1 cellular context compared by ENCODE assay signal in the genomic region with DNA sequence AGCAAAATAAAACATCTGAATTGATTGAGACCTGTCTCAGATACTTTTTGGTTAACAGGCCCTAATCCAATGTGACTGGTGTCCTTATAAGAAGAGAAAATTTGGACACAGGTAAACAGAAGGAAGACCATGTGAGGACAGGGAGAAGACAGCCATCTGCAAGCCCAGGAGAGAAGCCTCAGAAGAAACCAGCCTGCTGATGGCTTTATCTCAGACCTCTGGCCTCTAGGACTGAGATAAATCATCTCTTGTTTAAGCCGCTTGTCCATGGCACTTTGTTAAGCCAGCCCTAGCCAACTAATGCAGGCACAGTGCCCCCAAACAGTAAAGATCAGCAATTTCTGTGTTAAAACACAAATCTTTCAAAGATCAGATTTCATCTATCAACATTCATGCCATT.
A peak's percentile ranks its signal among the peaks of the same experiment; 100 is the strongest.
TF ChIP-seq lines count a peak whose summit lies in the region.

No MANE protein-coding gene starts in this region.

TF ChIP-seq in K562, 482 proteins besides CTCF, POLR2A, EP300 and RAD21:
- TF ChIP-seq, protein P1, sequence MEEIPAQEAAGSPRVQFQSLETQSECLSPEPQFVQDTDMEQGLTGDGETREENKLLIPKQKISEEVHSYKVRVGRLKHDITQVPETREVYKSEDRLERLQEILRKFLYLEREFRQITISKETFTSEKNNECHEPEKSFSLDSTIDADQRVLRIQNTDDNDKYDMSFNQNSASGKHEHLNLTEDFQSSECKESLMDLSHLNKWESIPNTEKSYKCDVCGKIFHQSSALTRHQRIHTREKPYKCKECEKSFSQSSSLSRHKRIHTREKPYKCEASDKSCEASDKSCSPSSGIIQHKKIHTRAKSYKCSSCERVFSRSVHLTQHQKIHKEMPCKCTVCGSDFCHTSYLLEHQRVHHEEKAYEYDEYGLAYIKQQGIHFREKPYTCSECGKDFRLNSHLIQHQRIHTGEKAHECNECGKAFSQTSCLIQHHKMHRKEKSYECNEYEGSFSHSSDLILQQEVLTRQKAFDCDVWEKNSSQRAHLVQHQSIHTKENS (CRISPR knock-in tag; IDR thresholded peaks at IDR 0.05) = no peak
- TF ChIP-seq MEIS2 (IDR thresholded peaks at IDR 0.05; ENCODE audit: partially characterized antibody) = peak; percentile 45
- TF ChIP-seq ZNF766 (CRISPR knock-in tag; conservative IDR thresholded peaks at IDR 0.05) = peak; percentile 67
